1 cellular context compared by ENCODE assay signal in genomic region chr1:25876693-25877077, GRCh38.
TF ChIP-seq lines count a peak whose summit lies in the region.

No MANE protein-coding gene starts in this region.

TF ChIP-seq in H1, 55 proteins besides CTCF, POLR2A, EP300 and RAD21:
- no peak for TF ChIP-seq ATF2 (IDR thresholded peaks at IDR 0.05; ENCODE audit: low read length)
- no peak for TF ChIP-seq JUN (IDR thresholded peaks at IDR 0.05; ENCODE audit: low read depth, low read length)
- TF ChIP-seq CHD1 (IDR thresholded peaks at IDR 0.05; ENCODE audit: low read depth, low read length): no peak
- no peak for TF ChIP-seq BCL11A (IDR thresholded peaks at IDR 0.05; ENCODE audit: low read depth in 2 of 2, low read length in 2 of 2)
- no peak for TF ChIP-seq FOSL1 (IDR thresholded peaks at IDR 0.05; ENCODE audit: insufficient read depth, low read depth, low read length)
- no peak for TF ChIP-seq ASH2L (IDR thresholded peaks at IDR 0.05; ENCODE audit: low read length)
- no peak for TF ChIP-seq ZNF274 (IDR thresholded peaks at IDR 0.05; ENCODE audit: borderline replicate concordance, extremely low read depth, low read length)
- TF ChIP-seq SUZ12 (IDR thresholded peaks at IDR 0.05; ENCODE audit: low read length): no peak
- TF ChIP-seq KDM1A (IDR thresholded peaks at IDR 0.05; ENCODE audit: borderline replicate concordance, low read length): no peak
- TF ChIP-seq SRF (IDR thresholded peaks at IDR 0.05; ENCODE audit: low read depth, low read length): no peak
- TF ChIP-seq CBX8 (IDR thresholded peaks at IDR 0.05; ENCODE audit: borderline replicate concordance, low read depth, low read length): no peak
- TF ChIP-seq SP1 (IDR thresholded peaks at IDR 0.05; ENCODE audit: low read depth, low read length): no peak
- no peak for TF ChIP-seq RXRA (IDR thresholded peaks at IDR 0.05; ENCODE audit: insufficient read depth, low read depth, low read length)
- no peak for TF ChIP-seq SIN3A (conservative IDR thresholded peaks at IDR 0.05 in 1 of 2, IDR thresholded peaks at IDR 0.05 in 1 of 2; ENCODE audit: low read depth in 1 of 2, low read length in 2 of 2)
- TF ChIP-seq CHD7 (IDR thresholded peaks at IDR 0.05; ENCODE audit: insufficient replicate concordance, low read length): no peak
- TF ChIP-seq TCF12 (IDR thresholded peaks at IDR 0.05; ENCODE audit: low read depth, low read length): no peak
- TF ChIP-seq RFX5 (IDR thresholded peaks at IDR 0.05; ENCODE audit: borderline replicate concordance, low read depth, low read length): no peak
- TF ChIP-seq KDM5A (IDR thresholded peaks at IDR 0.05; ENCODE audit: low read length): no peak
- TF ChIP-seq SP4 (IDR thresholded peaks at IDR 0.05; ENCODE audit: low read length): no peak
